ENCODE assay signal across 8 cellular contexts in genomic region chr11:10807629-10808552, GRCh38. TPM values are rescaled to one million over a fixed set of nuclear protein-coding genes. Genes with fewer than 3 reads are reported as not detected.
DNase-seq lines count a peak whose midpoint lies in the region; ATAC-seq, FAIRE-seq and TF ChIP-seq lines count a peak whose summit lies in the region.

No MANE protein-coding gene starts in this region.

- peaks cover 18 to 43% of the 10 kb centered on the region in 2 experiments for H3K79me1 ChIP-seq in IMR-90 (ENCODE audit: low read depth in 1 of 2, low read length in 2 of 2)

- H2BK15ac ChIP-seq in IMR-90 (ENCODE audit: low read depth, low read length), result 0 out of 3 replicates have a peak overlapping the region, but pooled peaks have one; percentile 27

- H3K56ac ChIP-seq in IMR-90 (ENCODE audit: extremely low read depth, insufficient read depth, low read length), result peak overlapping the region; percentile 97

- H3K9ac ChIP-seq in IMR-90 (ENCODE audit: low read depth, low read length), result peak overlapping the region; percentile 100
- peak overlapping the region; percentile 95 to 99 for H3K9ac ChIP-seq in kidney (ENCODE audit: low read length in 2 of 2)

- H3K36me3 ChIP-seq in IMR-90 (ENCODE audit: control insufficient read depth, insufficient read depth, low read length), result peaks cover 34% of the 10 kb centered on the region
- H3K36me3 ChIP-seq in WERI-Rb-1, result peaks cover 58% of the 10 kb centered on the region
- peaks cover 33 to 42% of the 10 kb centered on the region in 2 donors for H3K36me3 ChIP-seq in kidney (ENCODE audit: control insufficient read depth in 1 of 2, insufficient read depth in 2 of 2, low read length in 2 of 2)

- H3K18ac ChIP-seq in IMR-90 (ENCODE audit: low read depth, low read length), result peak overlapping the region; percentile 91

- no peak for TF ChIP-seq POLR2A in IMR-90 (IDR thresholded peaks at IDR 0.05; ENCODE audit: low read depth, low read length)

- no peak for TF ChIP-seq RAD21 in IMR-90 (IDR thresholded peaks at IDR 0.05; ENCODE audit: low read length)

- H3K4ac ChIP-seq in IMR-90 (ENCODE audit: low read depth, low read length), result peak overlapping the region; percentile 100

- peak overlapping the region; percentile 100 for H3K14ac ChIP-seq in IMR-90 (replicated peaks; ENCODE audit: low read depth, low read length)

- no peak overlapping the region for H2BK20ac ChIP-seq in IMR-90 (ENCODE audit: low read depth, low read length)

- peak overlapping the region; percentile 93 for H4K5ac ChIP-seq in IMR-90 (ENCODE audit: low read depth, low read length)

- peak overlapping the region; percentile 100 for H2AK9ac ChIP-seq in IMR-90 (replicated peaks; ENCODE audit: low read depth, low read length, poor library complexity)

- peak; percentile 8 for DNase-seq in AG09319 (ENCODE audit: extremely low read depth, low read depth)
- peak; percentile 37 for DNase-seq in IMR-90
- DNase-seq in WERI-Rb-1, result peak; percentile 28
- peak in 60 of 61 donors; percentile 9 to 80 (median 62) for DNase-seq in caudate nucleus (lab: John Stamatoyannopoulos, UW)
- DNase-seq in kidney, result peak; percentile 91
- peak; percentile 52 for DNase-seq in stimulated activated CD4-positive, alpha-beta T cell treated with anti-CD3 and anti-CD28 coated beads, Interleukin-12 subunit alpha, Interleukin-12 subunit beta, amount 100 ng/mL, for 4 hours
- no peak for DNase-seq in NCI-H2107 treated with DMSO at 0.1 percent for 48 hours (lab: John Stamatoyannopoulos, UW; ENCODE audit: unreplicated experiment)

- intact Hi-C loops in IMR-90 (cut with micrococcal nuclease), result loop anchor here (1.0 to 5.0 kb wide), 4 partner anchors 29 to 214 kb away; no protein-coding TSS in a partner anchor
- intact Hi-C loops in kidney (cut with DNase I), result loop anchor here (10.0 kb wide), 1 partner anchor 47 kb away; the partner anchor contains the start of gene ZBED5

- no peak for FAIRE-seq in kidney (lab: Jason Lieb, UNC)

- H2AK5ac ChIP-seq in IMR-90 (ENCODE audit: low read depth, low read length), result peak overlapping the region; percentile 99

- H3K4me3 ChIP-seq in IMR-90 (ENCODE audit: insufficient read depth, low read depth, low read length), result peak overlapping the region; percentile 96
- H3K4me3 ChIP-seq in WERI-Rb-1 (ENCODE audit: low read depth, low read length), result peak overlapping the region; percentile 98
- peak overlapping the region; percentile 92 to 93 for H3K4me3 ChIP-seq in kidney (ENCODE audit: low read length in 2 of 2)

- in situ Hi-C loops in IMR-90 (cut with MboI; ENCODE audit: low sequenced_read_pairs), result no loop called here

- BruUV-seq in IMR-90 (replicated peaks; lab: Mats Ljungman, UMichigan), result no TSS peak

- H3K9me1 ChIP-seq in IMR-90 (ENCODE audit: insufficient read depth, low read length), result no peaks in the 10 kb centered on the region

- H3K27ac ChIP-seq in IMR-90 (ENCODE audit: insufficient read depth, low read length) (peak overlapping the region; percentile 99), WERI-Rb-1 (peak overlapping the region; percentile 99), caudate nucleus (ENCODE audit: low read depth, low read length) (peak overlapping the region; percentile 99), kidney (ENCODE audit: low read depth in 2 of 2, low read length in 2 of 2) (peak overlapping the region; percentile 99)

- peak overlapping the region; percentile 95 to 97 for H4K8ac ChIP-seq in IMR-90 (ENCODE audit: low read depth in 2 of 2, low read length in 2 of 2)

- H4K20me1 ChIP-seq in IMR-90 (ENCODE audit: insufficient read depth, low read length), result peaks cover 57% of the 10 kb centered on the region

- peak overlapping the region; percentile 96 for H3K4me2 ChIP-seq in IMR-90 (ENCODE audit: low read depth, low read length)

- H4K91ac ChIP-seq in IMR-90 (ENCODE audit: insufficient read depth, low read depth, low read length), result peak overlapping the region; percentile 96

- peak overlapping the region; percentile 70 for H2BK120ac ChIP-seq in IMR-90 (ENCODE audit: low read depth, low read length)

- peak overlapping the region; percentile 99 for H3K23ac ChIP-seq in IMR-90 (ENCODE audit: low read depth, low read length)

- CTCF ChIA-PET in IMR-90 (lab: Yijun Ruan, JAX), result interaction anchor here (0.6 to 1.1 kb wide), 2 partner anchors 37 to 40 kb away, joined by 3 read pairs; no protein-coding TSS in a partner anchor

- TF ChIP-seq CTCF in AG09319 (IDR thresholded peaks at IDR 0.05; ENCODE audit: low read depth, low read length), result no peak
- no peak for TF ChIP-seq CTCF in IMR-90 (conservative IDR thresholded peaks at IDR 0.05; ENCODE audit: low read depth, low read length)
- no peak for TF ChIP-seq CTCF in WERI-Rb-1 (IDR thresholded peaks at IDR 0.05; ENCODE audit: low read depth, low read length)
- no peak for TF ChIP-seq CTCF in kidney (IDR thresholded peaks at IDR 0.05; ENCODE audit: borderline replicate concordance, extremely low read depth, insufficient read depth)

- dilution Hi-C loops in IMR-90 (cut with HindIII; ENCODE audit: low sequenced_read_pairs, unreplicated experiment), result no loop called here

- POLR2A ChIA-PET in IMR-90 (lab: Charles Lee; ENCODE audit: unreplicated experiment), result interaction anchor here (0.6 to 1.8 kb wide), 9 partner anchors 29 to 122 kb away, joined by 3 to 11 read pairs (median 5); partner anchors contain the start of gene ZBED5

- H2BK5ac ChIP-seq in IMR-90 (ENCODE audit: low read depth, low read length, poor library complexity, severe bottlenecking), result peak overlapping the region; percentile 98

- ATAC-seq in GM19035 (IDR thresholded peaks at IDR 0.05; ENCODE audit: unreplicated experiment) (peak; percentile 19), IMR-90 (ENCODE audit: low read depth) (peak; percentile 2)

- H2AFZ ChIP-seq in IMR-90 (replicated peaks; ENCODE audit: low read length, poor library complexity), result peak overlapping the region; percentile 88

- WGBS in IMR-90 (ENCODE audit: extremely low coverage in 2 of 2, insufficient read length in 1 of 2), 2 experiments, result 1% methylated on average over 40 of the region's 71 CpGs; no CpG with 5 or more reads in 1 of the 2 experiments

- peaks cover 4% of the 10 kb centered on the region for H3K4me1 ChIP-seq in IMR-90 (ENCODE audit: control insufficient read depth, insufficient read depth, low read length)
- peaks cover 11 to 14% of the 10 kb centered on the region in 2 donors for H3K4me1 ChIP-seq in kidney (ENCODE audit: control insufficient read depth in 1 of 2, insufficient read depth in 1 of 2, low read depth in 1 of 2, low read length in 2 of 2)

- no peaks in the 10 kb centered on the region for H3K27me3 ChIP-seq in IMR-90 (ENCODE audit: control insufficient read depth, insufficient read depth, low read length)
- H3K27me3 ChIP-seq in WERI-Rb-1 (ENCODE audit: insufficient read depth, low read depth, severe bottlenecking), result no peaks in the 10 kb centered on the region

- no peaks in the 10 kb centered on the region for H3K9me3 ChIP-seq in IMR-90 (ENCODE audit: control insufficient read depth, insufficient read depth, low read length)
- no peaks in the 10 kb centered on the region for H3K9me3 ChIP-seq in WERI-Rb-1 (ENCODE audit: severe bottlenecking)
- no peaks in the 10 kb centered on the region for H3K9me3 ChIP-seq in kidney (ENCODE audit: control insufficient read depth in 1 of 2, low read length in 2 of 2)

TF ChIP-seq in IMR-90, 13 proteins besides CTCF, POLR2A, EP300 and RAD21 (continues in another document):
- TF ChIP-seq USF2 (IDR thresholded peaks at IDR 0.05; ENCODE audit: low read depth, low read length), result no peak
- TF ChIP-seq NFE2L2 (IDR thresholded peaks at IDR 0.05; ENCODE audit: low read depth, low read length), result no peak
- TF ChIP-seq RFX5 (IDR thresholded peaks at IDR 0.05; ENCODE audit: low read depth, low read length), result no peak
- no peak for TF ChIP-seq CEBPB (IDR thresholded peaks at IDR 0.05; ENCODE audit: low read depth, low read length)
- TF ChIP-seq ELK1 (IDR thresholded peaks at IDR 0.05; ENCODE audit: borderline replicate concordance, low read depth, low read length), result no peak
- TF ChIP-seq MAZ (IDR thresholded peaks at IDR 0.05; ENCODE audit: borderline replicate concordance, low read depth, low read length), result 0 out of 2 replicates have a peak, but pooled peaks have one; percentile 11
- TF ChIP-seq CHD1 (IDR thresholded peaks at IDR 0.05; ENCODE audit: low read depth, low read length), result peak; percentile 75; the same call in 1 of the 2 replicates
- no peak for TF ChIP-seq BHLHE40 (IDR thresholded peaks at IDR 0.05; ENCODE audit: low read depth, low read length)

RNA-seq across cellular contexts. Expression of gene EIF4G2, which starts 0.8 kb away (rescaled TPM):
- total RNA-seq in IMR-90 (2012; rRNA removed) (1,144 and 1,216 TPM in 2 replicates), kidney (716 TPM)
- polyA plus RNA-seq in IMR-90 (2012; rRNA removed) (439 and 492 TPM in 2 replicates), kidney (ENCODE audit: insufficient read depth, low read depth, low replicate concordance) (238 TPM)
- polyA plus RNA-seq in IMR-90 (2012; cell fraction: cytosol; rRNA removed), result 108 and 148 TPM in 2 replicates
- 62.0 and 539 TPM in 2 replicates for polyA plus RNA-seq in IMR-90 (2012; cell fraction: nucleus; rRNA removed; ENCODE audit: low replicate concordance)

RNA-seq across cellular contexts. Expression of gene ZBED5, which starts 50.0 kb away (rescaled TPM):
- total RNA-seq in IMR-90 (2012; rRNA removed) (30.8 and 35.6 TPM in 2 replicates), kidney (59.7 TPM)
- polyA plus RNA-seq in IMR-90 (2012; rRNA removed) (26.1 and 28.2 TPM in 2 replicates), kidney (ENCODE audit: insufficient read depth, low read depth, low replicate concordance) (25.2 TPM)
- polyA plus RNA-seq in IMR-90 (2012; cell fraction: cytosol; rRNA removed), result 2.9 and 6.5 TPM in 2 replicates
- polyA plus RNA-seq in IMR-90 (2012; cell fraction: nucleus; rRNA removed; ENCODE audit: low replicate concordance), result 9.6 and 84.5 TPM in 2 replicates

RNA-seq across cellular contexts. Expression of gene CTR9, which starts 56.8 kb away (rescaled TPM):
- total RNA-seq in IMR-90 (2012; rRNA removed), result 37.1 and 38.3 TPM in 2 replicates
- polyA plus RNA-seq in IMR-90 (2012; rRNA removed), result 14.4 and 16.8 TPM in 2 replicates
- polyA plus RNA-seq in IMR-90 (2012; cell fraction: cytosol; rRNA removed), result 3.8 and 5.1 TPM in 2 replicates
- polyA plus RNA-seq in IMR-90 (2012; cell fraction: nucleus; rRNA removed; ENCODE audit: low replicate concordance), result 2.1 and 10.6 TPM in 2 replicates
- total RNA-seq in kidney, result 33.3 TPM
- polyA plus RNA-seq in kidney (ENCODE audit: insufficient read depth, low read depth, low replicate concordance), result 16.7 TPM
